In genomic region chr9:111712369-111712768, GRCh38 we compare ENCODE assay signal across 1 cellular context.
TF ChIP-seq lines count a peak whose summit lies in the region.

No MANE protein-coding gene starts in this region.

TF ChIP-seq in H1, 55 proteins besides CTCF, POLR2A, EP300 and RAD21 (continued from another document):
- TF ChIP-seq ATF2 (IDR thresholded peaks at IDR 0.05; ENCODE audit: low read length) = no peak
- TF ChIP-seq PHF8 (conservative IDR thresholded peaks at IDR 0.05; ENCODE audit: low read depth, low read length) = no peak
- TF ChIP-seq, protein P1, sequence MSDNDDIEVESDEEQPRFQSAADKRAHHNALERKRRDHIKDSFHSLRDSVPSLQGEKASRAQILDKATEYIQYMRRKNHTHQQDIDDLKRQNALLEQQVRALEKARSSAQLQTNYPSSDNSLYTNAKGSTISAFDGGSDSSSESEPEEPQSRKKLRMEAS (IDR thresholded peaks at IDR 0.05) = no peak
- TF ChIP-seq RFX5 (IDR thresholded peaks at IDR 0.05; ENCODE audit: borderline replicate concordance, low read depth, low read length) = no peak
- TF ChIP-seq CHD7 (IDR thresholded peaks at IDR 0.05; ENCODE audit: insufficient replicate concordance, low read length) = no peak
- TF ChIP-seq TCF12 (IDR thresholded peaks at IDR 0.05; ENCODE audit: low read depth, low read length) = no peak
- no peak for TF ChIP-seq CBX5 (IDR thresholded peaks at IDR 0.05; ENCODE audit: low read depth, low read length)
- no peak for TF ChIP-seq YY1 (IDR thresholded peaks at IDR 0.05; ENCODE audit: low read depth, low read length)
- no peak for TF ChIP-seq SIN3A (conservative IDR thresholded peaks at IDR 0.05 in 1 of 2, IDR thresholded peaks at IDR 0.05 in 1 of 2; ENCODE audit: low read depth in 1 of 2, low read length in 2 of 2)
- TF ChIP-seq BCL11A (IDR thresholded peaks at IDR 0.05; ENCODE audit: low read depth in 2 of 2, low read length in 2 of 2) = no peak
- no peak for TF ChIP-seq KDM4A (IDR thresholded peaks at IDR 0.05; ENCODE audit: low read depth, low read length, severe bottlenecking)
- no peak for TF ChIP-seq SIRT6 (IDR thresholded peaks at IDR 0.05; ENCODE audit: low read length)
- TF ChIP-seq SUZ12 (IDR thresholded peaks at IDR 0.05; ENCODE audit: low read length) = no peak
TF ChIP-seq in H1: peak in this region for 0.
